26 cellular contexts compared by ENCODE assay signal in genomic region chr15:57992761-57993295, GRCh38.
DNase-seq lines count a peak whose midpoint lies in the region; ATAC-seq and TF ChIP-seq lines count a peak whose summit lies in the region.
"Had no signal": no experiment of that assay in that cellular context is flagged by ENCODE, and none has a peak within 500 bp of the region (broad histone marks: within the 10 kb centered on the region; RNA-seq: fewer than 3 reads in every experiment).

No MANE protein-coding gene starts in this region.

- no peaks in the 10 kb centered on the region for H3K27me3 ChIP-seq in upper lobe of right lung

- H3K4me1 ChIP-seq in upper lobe of right lung: no peaks in the 10 kb centered on the region

- H3K27ac ChIP-seq in upper lobe of right lung: no peak overlapping the region
- H3K27ac ChIP-seq: GM23248, KMS-11, RWPE1 had no signal

- H3K36me3 ChIP-seq in upper lobe of right lung: no peaks in the 10 kb centered on the region

- H3K4me3 ChIP-seq in astrocyte of the spinal cord (ENCODE audit: low read depth, low read length): no peak overlapping the region
- no peak overlapping the region for H3K4me3 ChIP-seq in upper lobe of right lung
- H3K4me3 ChIP-seq: GM12878, GM23248 had no signal

- peak; percentile 37 for ATAC-seq in upper lobe of right lung
- ATAC-seq: GM12878, Panc1 had no signal

- intact Hi-C loops in upper lobe of right lung (cut with DNase I): no loop called here

- H3K9me3 ChIP-seq in upper lobe of right lung: no peaks in the 10 kb centered on the region

- in situ Hi-C loops in astrocyte of the spinal cord (cut with HindIII; ENCODE audit: low sequenced_read_pairs): no loop called here

- no peak for TF ChIP-seq CTCF in astrocyte of the spinal cord (IDR thresholded peaks at IDR 0.05; ENCODE audit: low read depth, low read length)
- no peak for TF ChIP-seq CTCF in upper lobe of right lung (IDR thresholded peaks at IDR 0.05)

- DNase-seq in NCI-H345 (lab: John Stamatoyannopoulos, UW): peak; percentile 2
- DNase-seq in NCI-H345 treated with DMSO at 0.1 percent for 48 hours (lab: John Stamatoyannopoulos, UW; ENCODE audit: unreplicated experiment): no peak
- DNase-seq in astrocyte of the spinal cord (ENCODE audit: low read depth, low spot score): peak; percentile 19
- DNase-seq in left kidney (ENCODE audit: low read depth, low spot score): peak; percentile 35
- no peak for DNase-seq in upper lobe of right lung
- no peak for DNase-seq in NCI-H82 (lab: John Stamatoyannopoulos, UW)
- no peak for DNase-seq in T-helper 9 cell
- DNase-seq: C1 segment of cervical spinal cord; CD4-positive, alpha-beta memory T cell; COR-L47; DMS53; GM23248; H7; HFFc6; MM.1S; NCI-H1048; NCI-H1436 treated with DMSO at 0.1 percent for 48 hours; NCI-H187 treated with DMSO at 0.1 percent for 48 hours; NCI-H2171 treated with DMSO at 0.1 percent for 48 hours; NCI-H446; NCI-H524 treated with DMSO at 0.1 percent for 48 hours; SHP77 treated with DMSO at 0.1 percent for 48 hours had no signal

Comparison
In these comparisons a context has a peak if more than half of its experiments do, and no peak if none do; other contexts are left out.
1. DNase-seq: peak in NCI-H345 (single experiment), astrocyte of the spinal cord (single experiment) and left kidney (single experiment); none in NCI-H345 treated with DMSO at 0.1 percent for 48 hours (single experiment), upper lobe of right lung (single experiment), NCI-H82 (single experiment) and T-helper 9 cell (single experiment).